10 cellular contexts compared by ENCODE assay signal in genomic region chr1:53134961-53135734, GRCh38. TPM values are rescaled to one million over a fixed set of nuclear protein-coding genes. Genes with fewer than 3 reads are reported as not detected.
DNase-seq lines count a peak whose midpoint lies in the region; ATAC-seq and TF ChIP-seq lines count a peak whose summit lies in the region.
"Had no signal": no experiment of that assay in that cellular context is flagged by ENCODE, and none has a peak within 500 bp of the region (broad histone marks: within the 10 kb centered on the region; RNA-seq: fewer than 3 reads in every experiment).

No MANE protein-coding gene starts in this region.

- H3K27me3 Mint-ChIP-seq in chondrocyte (ENCODE audit: low read depth): no peaks in the 10 kb centered on the region
- H3K27me3 Mint-ChIP-seq: activated CD4-positive, alpha-beta T cell treated with anti-CD3 and anti-CD28 coated beads, Interleukin-2, amount 10 ng/mL, durations not matched to agents 24 days and 14 days had no signal

- peak overlapping the region; percentile 90 for H3K27ac Mint-ChIP-seq in chondrocyte (ENCODE audit: unreplicated experiment)
- H3K27ac Mint-ChIP-seq: activated CD4-positive, alpha-beta T cell treated with anti-CD3 and anti-CD28 coated beads, Interleukin-2, amount 10 ng/mL, durations not matched to agents 24 days and 14 days had no signal

- H3K4me1 ChIP-seq in right lobe of liver (no peaks in the 10 kb centered on the region), uterus (no peaks in the 10 kb centered on the region)

- intact Hi-C loops in right lobe of liver (cut with DNase I) (no loop called here), uterus (cut with DNase I; ENCODE audit: low total_unique reads) (no loop called here)

- WGBS in right lobe of liver (ENCODE audit: insufficient coverage, low coverage, low lambda C conversion rate, missing lambda C conversion rate): 66% methylated on average over 18 of the region's 23 CpGs

- no peak for ATAC-seq in right lobe of liver
- ATAC-seq in HG02759 (IDR thresholded peaks at IDR 0.05; ENCODE audit: unreplicated experiment): no peak
- ATAC-seq in GM18519 (IDR thresholded peaks at IDR 0.05; ENCODE audit: low FRiP score, unreplicated experiment): no peak

- TF ChIP-seq CTCF in chondrocyte (IDR thresholded peaks at IDR 0.05) (no peak), right lobe of liver (IDR thresholded peaks at IDR 0.05) (no peak), uterus (IDR thresholded peaks at IDR 0.05) (no peak)

- H3K4me1 Mint-ChIP-seq in chondrocyte (ENCODE audit: low read depth): peaks cover 23% of the 10 kb centered on the region
- H3K4me1 Mint-ChIP-seq: activated CD4-positive, alpha-beta T cell treated with anti-CD3 and anti-CD28 coated beads, Interleukin-2, amount 10 ng/mL, durations not matched to agents 24 days and 14 days had no signal

- no peak overlapping the region for H3K4me3 Mint-ChIP-seq in chondrocyte (ENCODE audit: unreplicated experiment)
- H3K4me3 Mint-ChIP-seq: activated CD4-positive, alpha-beta T cell treated with anti-CD3 and anti-CD28 coated beads, Interleukin-2, amount 10 ng/mL, durations not matched to agents 24 days and 14 days had no signal

- H3K27ac ChIP-seq in right lobe of liver (no peak overlapping the region), uterus (peak overlapping the region; percentile 42 to 76)
- H3K27ac ChIP-seq: testis had no signal

- H3K4me3 ChIP-seq in right lobe of liver: no peak overlapping the region
- H3K4me3 ChIP-seq in uterus: no peak overlapping the region
- H3K4me3 ChIP-seq: testis had no signal

- peaks cover 12% of the 10 kb centered on the region for H3K9me3 Mint-ChIP-seq in chondrocyte (ENCODE audit: low read depth)

- H3K36me3 ChIP-seq in right lobe of liver: no peaks in the 10 kb centered on the region
- no peaks in the 10 kb centered on the region for H3K36me3 ChIP-seq in uterus

- H3K36me3 Mint-ChIP-seq in chondrocyte (ENCODE audit: low read depth): peaks cover 4% of the 10 kb centered on the region

- H3K27me3 ChIP-seq in right lobe of liver (no peaks in the 10 kb centered on the region), uterus (no peaks in the 10 kb centered on the region)
- H3K27me3 ChIP-seq: testis had no signal

- H3K9me3 ChIP-seq in right lobe of liver: no peaks in the 10 kb centered on the region
- H3K9me3 ChIP-seq in uterus: no peaks in the 10 kb centered on the region
- H3K9me3 ChIP-seq: testis had no signal

- no peak for TF ChIP-seq POLR2A in right lobe of liver (IDR thresholded peaks at IDR 0.05)
- no peak for TF ChIP-seq POLR2A in uterus (IDR thresholded peaks at IDR 0.05)

- DNase-seq in activated effector memory CD4-positive, alpha-beta T cell treated with anti-CD3 and anti-CD28 coated beads, Interleukin-2, amount 50 U/mL, for 16 hours: peak; percentile 45
- no peak for DNase-seq in activated effector memory CD4-positive, alpha-beta T cell treated with Interleukin-2 at 50 U/mL for 16 hours
- DNase-seq in chondrocyte (ENCODE audit: low spot score) (no peak), right lobe of liver (peak in 2 of 3 donors; percentile 42 to 44), uterus (peak; percentile 10 to 60)
- no peak for DNase-seq in activated CD8-positive, alpha-beta memory T cell treated with anti-CD3 and anti-CD28 coated beads, Interleukin-2, amount 50 U/mL, for 48 hours
- DNase-seq: activated CD4-positive, alpha-beta T cell treated with anti-CD3 and anti-CD28 coated beads, Interleukin-2, amount 10 ng/mL, durations not matched to agents 24 days and 14 days; testis had no signal

RNA-seq across cellular contexts. Expression of gene SLC1A7, which starts 7.3 kb away (rescaled TPM):
- total RNA-seq in chondrocyte (not detected in 3 replicates), right lobe of liver (1 to 10 TPM in 1 of 6 experiments, under 1 TPM in 5; 0.31 to 1.3 (median 0.61) TPM), uterus (under 1 TPM in 1 of 4 donors, not detected in 3; 0.24 TPM)
- total RNA-seq: activated CD4-positive, alpha-beta T cell treated with anti-CD3 and anti-CD28 coated beads, Interleukin-2, amount 10 ng/mL, durations not matched to agents 24 days and 14 days had no signal

Comparison
In these comparisons a context has a peak if more than half of its experiments do, and no peak if none do; other contexts are left out.
1. DNase-seq: peak in activated effector memory CD4-positive, alpha-beta T cell treated with anti-CD3 and anti-CD28 coated beads, Interleukin-2, amount 50 U/mL, for 16 hours (single experiment), right lobe of liver (2 of 3) and uterus (2 of 2); none in activated effector memory CD4-positive, alpha-beta T cell treated with Interleukin-2 at 50 U/mL for 16 hours (single experiment), chondrocyte (single experiment) and activated CD8-positive, alpha-beta memory T cell treated with anti-CD3 and anti-CD28 coated beads, Interleukin-2, amount 50 U/mL, for 48 hours (single experiment).
2. H3K27ac ChIP-seq: peak in uterus (2 of 2); none in right lobe of liver (0 of 3).